In genomic region chr2:3449106-3449505, GRCh38 we compare ENCODE assay signal across 27 cellular contexts.
DNase-seq lines count a peak whose midpoint lies in the region; FAIRE-seq and TF ChIP-seq lines count a peak whose summit lies in the region.
"Had no signal": no experiment of that assay in that cellular context is flagged by ENCODE, and none has a peak within 500 bp of the region (broad histone marks: within the 10 kb centered on the region; RNA-seq: fewer than 3 reads in every experiment).

No MANE protein-coding gene starts in this region.

- DNase-seq in activated CD4-positive, alpha-beta memory T cell treated with anti-CD3 and anti-CD28 coated beads, Interleukin-2, amount 10 ng/mL, durations not matched to agents 7 days and 5 days = peak; percentile 12
- DNase-seq in activated CD4-positive, alpha-beta memory T cell treated with anti-CD3 and anti-CD28 coated beads for 36 hours = no peak
- peak; percentile 34 for DNase-seq in NCI-H69 (lab: John Stamatoyannopoulos, UW)
- DNase-seq in fibroblast of villous mesenchyme (ENCODE audit: low read depth) = peak; percentile 78
- peak in 1 of 2 donors; percentile 26 for DNase-seq in uterus
- no peak for DNase-seq in hypothalamus (lab: John Stamatoyannopoulos, UW)
- no peak for DNase-seq in D721Med (ENCODE audit: insufficient read length, low spot score)
- DNase-seq in CD1c-positive myeloid dendritic cell (ENCODE audit: extremely low spot score) = no peak
- DNase-seq: activated CD4-positive, alpha-beta T cell treated with anti-CD3 and anti-CD28 coated beads for 1 hour; activated naive CD4-positive, alpha-beta T cell treated with anti-CD3 and anti-CD28 coated beads, Interleukin-2, amount 50 U/mL, for 16 hours; activated T-cell treated with anti-CD3 and anti-CD28 coated beads, Interleukin-2, amount 50 U/mL, for 72 hours; anterior cingulate cortex; C1 segment of cervical spinal cord; caudate nucleus; dermis blood vessel endothelial cell; foreskin melanocyte; NCI-H1092 treated with DMSO at 0.1 percent for 48 hours; right lobe of liver; Right ventricle myocardium superior; stimulated activated CD4-positive, alpha-beta T cell treated with anti-CD3 and anti-CD28 coated beads, Interleukin-15, amount 100 ng/mL, for 24 hours; stimulated activated CD8-positive, alpha-beta memory T cell treated with anti-CD3 and anti-CD28 coated beads, Interleukin-4, amount 100 ng/mL, for 48 hours; upper lobe of left lung had no signal

- TF ChIP-seq CTCF in fibroblast of villous mesenchyme (IDR thresholded peaks at IDR 0.05; ENCODE audit: insufficient read depth, low read depth, low read length) = no peak
- no peak for TF ChIP-seq CTCF in uterus (IDR thresholded peaks at IDR 0.05)
- no peak for TF ChIP-seq CTCF in D721Med (IDR thresholded peaks at IDR 0.05; ENCODE audit: insufficient read depth, missing control alignments)

- H3K27ac Mint-ChIP-seq in activated CD4-positive, alpha-beta memory T cell treated with anti-CD3 and anti-CD28 coated beads, Interleukin-2, amount 10 ng/mL, durations not matched to agents 7 days and 5 days = no peak overlapping the region
- no peak overlapping the region for H3K27ac Mint-ChIP-seq in activated CD4-positive, alpha-beta memory T cell treated with anti-CD3 and anti-CD28 coated beads for 36 hours
- H3K27ac Mint-ChIP-seq: activated T-cell treated with anti-CD3 and anti-CD28 coated beads, Interleukin-2, amount 50 U/mL, for 72 hours had no signal

- H3K27me3 Mint-ChIP-seq in activated CD4-positive, alpha-beta memory T cell treated with anti-CD3 and anti-CD28 coated beads, Interleukin-2, amount 10 ng/mL, durations not matched to agents 7 days and 5 days = no peaks in the 10 kb centered on the region
- H3K27me3 Mint-ChIP-seq in activated CD4-positive, alpha-beta memory T cell treated with anti-CD3 and anti-CD28 coated beads for 36 hours = no peaks in the 10 kb centered on the region

- intact Hi-C loops in activated CD4-positive, alpha-beta memory T cell treated with anti-CD3 and anti-CD28 coated beads for 36 hours (cut with micrococcal nuclease) = no loop called here
- intact Hi-C loops in uterus (cut with DNase I; ENCODE audit: low total_unique reads) = no loop called here

- H3K4me1 Mint-ChIP-seq in activated CD4-positive, alpha-beta memory T cell treated with anti-CD3 and anti-CD28 coated beads, Interleukin-2, amount 10 ng/mL, durations not matched to agents 7 days and 5 days = no peaks in the 10 kb centered on the region
- H3K4me1 Mint-ChIP-seq in activated CD4-positive, alpha-beta memory T cell treated with anti-CD3 and anti-CD28 coated beads for 36 hours (ENCODE audit: low read depth) = no peaks in the 10 kb centered on the region

- H3K9me3 ChIP-seq in uterus = no peaks in the 10 kb centered on the region
- H3K9me3 ChIP-seq: ovary, right lobe of liver, upper lobe of left lung had no signal

- peak overlapping the region; percentile 48 to 57 for H3K27ac ChIP-seq in uterus
- H3K27ac ChIP-seq: ovary, right lobe of liver had no signal

- H3K4me1 ChIP-seq in uterus = no peaks in the 10 kb centered on the region
- H3K4me1 ChIP-seq: right lobe of liver had no signal

- peak overlapping the region; percentile 39 for H3K4me3 ChIP-seq in fibroblast of villous mesenchyme (ENCODE audit: low read depth, low read length)
- H3K4me3 ChIP-seq in uterus = no peak overlapping the region
- H3K4me3 ChIP-seq: ovary, right lobe of liver, upper lobe of left lung had no signal

- TF ChIP-seq POLR2A in uterus (IDR thresholded peaks at IDR 0.05) = no peak

- CTCF ChIA-PET in activated CD4-positive, alpha-beta memory T cell treated with anti-CD3 and anti-CD28 coated beads, Interleukin-2, amount 10 ng/mL, durations not matched to agents 7 days and 5 days (lab: Charles Lee) = no interaction called here
- CTCF ChIA-PET in activated CD4-positive, alpha-beta memory T cell treated with anti-CD3 and anti-CD28 coated beads for 36 hours (lab: Charles Lee) = interaction anchor here (0.7 to 1.8 kb wide), 2 partner anchors 13 to 26 kb away, joined by 3 to 5 read pairs; no protein-coding TSS in a partner anchor

- peaks cover 9% of the 10 kb centered on the region for H3K36me3 Mint-ChIP-seq in activated CD4-positive, alpha-beta memory T cell treated with anti-CD3 and anti-CD28 coated beads, Interleukin-2, amount 10 ng/mL, durations not matched to agents 7 days and 5 days (ENCODE audit: low read depth)
- peaks cover 21% of the 10 kb centered on the region for H3K36me3 Mint-ChIP-seq in activated CD4-positive, alpha-beta memory T cell treated with anti-CD3 and anti-CD28 coated beads for 36 hours

- POLR2A ChIA-PET in activated CD4-positive, alpha-beta memory T cell treated with anti-CD3 and anti-CD28 coated beads, Interleukin-2, amount 10 ng/mL, durations not matched to agents 7 days and 5 days (lab: Charles Lee) = no interaction called here
- POLR2A ChIA-PET in activated CD4-positive, alpha-beta memory T cell treated with anti-CD3 and anti-CD28 coated beads for 36 hours (lab: Charles Lee) = no interaction called here

- no peaks in the 10 kb centered on the region for H3K27me3 ChIP-seq in uterus
- H3K27me3 ChIP-seq: ovary, right lobe of liver, upper lobe of left lung had no signal

- no peak for FAIRE-seq in D721Med (lab: Jason Lieb, UNC)
- FAIRE-seq: endothelial cell of umbilical vein, H1, keratinocyte, TTC549 had no signal

- no peaks in the 10 kb centered on the region for H3K36me3 ChIP-seq in uterus
- H3K36me3 ChIP-seq: ovary had no signal

- no peaks in the 10 kb centered on the region for H3K9me3 Mint-ChIP-seq in activated CD4-positive, alpha-beta memory T cell treated with anti-CD3 and anti-CD28 coated beads, Interleukin-2, amount 10 ng/mL, durations not matched to agents 7 days and 5 days
- no peaks in the 10 kb centered on the region for H3K9me3 Mint-ChIP-seq in activated CD4-positive, alpha-beta memory T cell treated with anti-CD3 and anti-CD28 coated beads for 36 hours
- H3K9me3 Mint-ChIP-seq: activated T-cell treated with anti-CD3 and anti-CD28 coated beads, Interleukin-2, amount 50 U/mL, for 72 hours had no signal

- no peak overlapping the region for H3K4me3 Mint-ChIP-seq in activated CD4-positive, alpha-beta memory T cell treated with anti-CD3 and anti-CD28 coated beads, Interleukin-2, amount 10 ng/mL, durations not matched to agents 7 days and 5 days
- no peak overlapping the region for H3K4me3 Mint-ChIP-seq in activated CD4-positive, alpha-beta memory T cell treated with anti-CD3 and anti-CD28 coated beads for 36 hours
- H3K4me3 Mint-ChIP-seq: activated T-cell treated with anti-CD3 and anti-CD28 coated beads, Interleukin-2, amount 50 U/mL, for 72 hours had no signal

Comparison
In these comparisons a context has a peak if more than half of its experiments do, and no peak if none do; other contexts are left out.
1. DNase-seq: peak in activated CD4-positive, alpha-beta memory T cell treated with anti-CD3 and anti-CD28 coated beads, Interleukin-2, amount 10 ng/mL, durations not matched to agents 7 days and 5 days (single experiment), NCI-H69 (single experiment) and fibroblast of villous mesenchyme (single experiment); none in activated CD4-positive, alpha-beta memory T cell treated with anti-CD3 and anti-CD28 coated beads for 36 hours (single experiment), hypothalamus (0 of 51), D721Med (single experiment) and CD1c-positive myeloid dendritic cell (single experiment).